Comparison of ENCODE assay signal across 8 cellular contexts in the genomic region with DNA sequence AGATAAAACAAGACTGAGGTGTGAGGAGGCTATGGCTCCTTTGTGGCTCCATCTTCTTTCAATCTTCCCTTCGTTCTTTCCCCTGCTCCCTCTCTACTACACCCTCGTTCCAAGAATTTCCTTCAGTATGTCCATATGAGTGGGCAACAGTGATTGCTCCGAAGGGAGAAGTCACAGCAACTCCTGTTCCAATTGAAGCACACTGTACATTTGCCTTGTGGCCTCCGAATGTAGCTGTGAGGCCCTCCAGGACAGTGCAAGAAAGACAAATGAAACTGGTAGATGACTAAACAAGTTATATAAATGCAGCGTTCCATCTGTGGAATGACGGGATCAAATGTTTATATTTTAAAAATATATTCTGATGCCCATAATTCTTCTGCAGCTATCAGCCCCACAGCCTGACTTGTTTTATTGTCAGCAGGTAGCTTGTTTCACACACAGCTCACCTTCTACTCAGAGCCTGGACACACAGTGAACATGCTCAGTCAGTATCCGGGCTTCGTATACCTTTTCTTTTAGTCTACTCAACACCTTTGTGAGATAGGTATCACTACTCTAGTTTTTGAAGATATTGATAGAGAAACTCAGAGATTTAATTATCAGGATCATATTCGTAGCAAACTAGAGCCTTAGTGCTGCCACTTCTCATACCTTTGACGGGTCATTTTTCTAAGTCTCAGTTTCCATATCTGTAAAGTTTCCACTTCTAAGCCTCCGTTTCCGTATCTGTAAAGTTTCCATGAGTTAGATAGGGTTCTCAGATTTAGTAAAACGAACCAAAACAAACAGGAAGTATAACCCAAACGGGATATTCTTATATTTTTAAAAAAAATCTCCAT. TPM values are rescaled to one million over a fixed set of nuclear protein-coding genes. Genes with fewer than 3 reads are reported as not detected.
DNase-seq lines count a peak whose midpoint lies in the region; ATAC-seq and TF ChIP-seq lines count a peak whose summit lies in the region.

No MANE protein-coding gene starts in this region.

- no peak for ATAC-seq in left cardiac atrium
- no peak for ATAC-seq in GM18502 (IDR thresholded peaks at IDR 0.05; ENCODE audit: poor library complexity, unreplicated experiment)

- H3K4me3 Mint-ChIP-seq in T-helper 2 cell treated with Interferon-gamma antibody and Interleukin-4, amounts not matched to agents 5 μg/mL and 100 μg/mL, for 36 hours, result peak overlapping the region; percentile 87

- H3K27me3 ChIP-seq in right atrium auricular region, result no peaks in the 10 kb centered on the region
- H3K27me3 ChIP-seq in iPS-15b (ENCODE audit: control insufficient read depth, insufficient read depth, low read length), result no peaks in the 10 kb centered on the region

- no peak for DNase-seq in right atrium auricular region (ENCODE audit: low spot score)
- DNase-seq in left cardiac atrium, result no peak
- DNase-seq in T-helper 2 cell treated with Interferon-gamma antibody and Interleukin-4, amounts not matched to agents 5 μg/mL and 100 μg/mL, for 36 hours (ENCODE audit: low spot score), result no peak
- peak; percentile 49 for DNase-seq in superior temporal gyrus (ENCODE audit: extremely low spot score)
- DNase-seq in midbrain (lab: John Stamatoyannopoulos, UW), result no peak
- no peak for DNase-seq in DMS 273 treated with DMSO at 0.1 percent for 48 hours (lab: John Stamatoyannopoulos, UW)

- no peaks in the 10 kb centered on the region for H3K9me3 ChIP-seq in right atrium auricular region
- no peaks in the 10 kb centered on the region for H3K9me3 ChIP-seq in iPS-15b (ENCODE audit: control insufficient read depth, insufficient read depth, low read length)

- peaks cover 33% of the 10 kb centered on the region for H3K36me3 Mint-ChIP-seq in T-helper 2 cell treated with Interferon-gamma antibody and Interleukin-4, amounts not matched to agents 5 μg/mL and 100 μg/mL, for 36 hours (ENCODE audit: low read depth)

- H3K4me3 ChIP-seq in right atrium auricular region, result peak overlapping the region in 1 of 2 donors; percentile 85
- peak overlapping the region; percentile 51 for H3K4me3 ChIP-seq in iPS-15b (ENCODE audit: low read depth, low read length)

- H3K4me1 ChIP-seq in right atrium auricular region, result peaks cover 0 to 16% of the 10 kb centered on the region in 2 donors
- no peaks in the 10 kb centered on the region for H3K4me1 ChIP-seq in iPS-15b (ENCODE audit: control insufficient read depth, insufficient read depth, low read length)

- H3K27me3 Mint-ChIP-seq in T-helper 2 cell treated with Interferon-gamma antibody and Interleukin-4, amounts not matched to agents 5 μg/mL and 100 μg/mL, for 36 hours (ENCODE audit: low read depth), result no peaks in the 10 kb centered on the region

- H3K9me3 Mint-ChIP-seq in T-helper 2 cell treated with Interferon-gamma antibody and Interleukin-4, amounts not matched to agents 5 μg/mL and 100 μg/mL, for 36 hours, result peaks cover 20% of the 10 kb centered on the region

- H3K9ac ChIP-seq in iPS-15b (ENCODE audit: low read depth, low read length), result peak overlapping the region; percentile 39

- H3K36me3 ChIP-seq in right atrium auricular region (no peaks in the 10 kb centered on the region), iPS-15b (ENCODE audit: control insufficient read depth, insufficient read depth, low read length) (no peaks in the 10 kb centered on the region)

- H3K4me1 Mint-ChIP-seq in T-helper 2 cell treated with Interferon-gamma antibody and Interleukin-4, amounts not matched to agents 5 μg/mL and 100 μg/mL, for 36 hours (ENCODE audit: low read depth), result peaks cover 25% of the 10 kb centered on the region

- intact Hi-C loops in left cardiac atrium (cut with DNase I), result no loop called here

- no peak for TF ChIP-seq CTCF in right atrium auricular region (IDR thresholded peaks at IDR 0.05)

- peak overlapping the region; percentile 96 for H3K27ac Mint-ChIP-seq in T-helper 2 cell treated with Interferon-gamma antibody and Interleukin-4, amounts not matched to agents 5 μg/mL and 100 μg/mL, for 36 hours

- H3K27ac ChIP-seq in right atrium auricular region, result peak overlapping the region; percentile 95 to 100

RNA-seq across cellular contexts. Expression of a gene that starts 1.2 kb away (rescaled TPM):
- total RNA-seq in right atrium auricular region, result 10 to 100 TPM; 17.6 to 29.1 TPM
- 10 to 100 TPM; 18.0 to 27.9 TPM for total RNA-seq in left cardiac atrium
